ENCODE assay signal across 1 cellular context in the genomic region with DNA sequence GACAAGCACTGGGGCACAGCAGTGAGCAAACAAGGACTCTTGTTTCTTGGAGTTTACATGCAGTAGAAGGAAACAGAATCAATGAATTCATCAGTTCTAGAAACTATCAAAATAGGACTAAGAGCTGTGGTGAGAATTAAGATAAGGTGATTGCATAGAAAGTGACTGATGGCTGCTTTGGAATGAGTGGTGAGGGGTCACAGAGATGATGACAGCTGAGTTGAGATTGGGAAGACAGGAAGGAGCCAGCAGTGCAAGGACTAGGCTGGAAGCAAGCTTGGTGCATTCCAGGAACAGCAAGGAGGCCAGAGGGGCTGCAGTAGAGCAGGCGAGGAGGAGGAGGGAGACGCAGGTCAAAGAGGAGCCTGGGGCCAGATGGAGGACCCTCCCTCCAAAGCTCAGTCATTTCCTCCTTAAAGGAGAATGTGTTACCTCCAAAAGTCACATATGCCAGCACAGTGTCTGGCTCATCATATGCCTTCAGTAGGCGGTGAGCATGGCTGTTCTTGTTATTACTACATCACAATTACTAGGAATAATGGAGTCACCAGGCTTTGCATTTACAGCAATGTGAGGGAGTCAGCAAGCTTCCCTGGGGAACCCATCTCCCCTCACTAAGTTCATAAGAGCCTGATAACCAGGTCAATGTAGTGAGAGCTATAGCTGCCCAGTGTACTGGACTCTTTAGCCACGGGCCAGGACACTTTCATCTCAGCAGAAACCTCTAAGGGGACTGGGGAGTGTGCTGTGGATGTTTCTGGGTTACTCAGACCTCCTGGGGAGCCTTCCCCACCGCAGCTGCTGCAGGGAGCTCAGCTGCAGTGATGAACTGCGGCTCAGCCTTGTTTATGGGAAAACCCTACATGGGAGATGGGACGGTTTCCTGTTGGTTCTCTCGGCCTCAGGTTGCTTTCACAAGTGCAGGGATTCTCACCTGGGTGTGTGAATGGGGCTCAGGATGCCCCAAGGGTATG.
TF ChIP-seq lines count a peak whose summit lies in the region.

No MANE protein-coding gene starts in this region.

TF ChIP-seq in HepG2, 621 proteins besides CTCF, POLR2A, EP300 and RAD21 (continues in another document):
- TF ChIP-seq FOXC1 (CRISPR knock-in tag; IDR thresholded peaks at IDR 0.05; ENCODE audit: borderline replicate concordance) = no peak
- TF ChIP-seq ETV5 (CRISPR knock-in tag; IDR thresholded peaks at IDR 0.05; ENCODE audit: borderline replicate concordance) = no peak
- TF ChIP-seq TCF12 (IDR thresholded peaks at IDR 0.05) = no peak
- TF ChIP-seq TCF12 (CRISPR knock-in tag; IDR thresholded peaks at IDR 0.05) = no peak
- TF ChIP-seq ZFY (CRISPR knock-in tag; IDR thresholded peaks at IDR 0.05) = peak; percentile 33; the same call in 1 of the 2 replicates
- no peak for TF ChIP-seq SMARCE1 (IDR thresholded peaks at IDR 0.05; ENCODE audit: borderline replicate concordance)
- TF ChIP-seq MIXL1 (CRISPR knock-in tag; IDR thresholded peaks at IDR 0.05) = no peak
- TF ChIP-seq, protein P1, sequence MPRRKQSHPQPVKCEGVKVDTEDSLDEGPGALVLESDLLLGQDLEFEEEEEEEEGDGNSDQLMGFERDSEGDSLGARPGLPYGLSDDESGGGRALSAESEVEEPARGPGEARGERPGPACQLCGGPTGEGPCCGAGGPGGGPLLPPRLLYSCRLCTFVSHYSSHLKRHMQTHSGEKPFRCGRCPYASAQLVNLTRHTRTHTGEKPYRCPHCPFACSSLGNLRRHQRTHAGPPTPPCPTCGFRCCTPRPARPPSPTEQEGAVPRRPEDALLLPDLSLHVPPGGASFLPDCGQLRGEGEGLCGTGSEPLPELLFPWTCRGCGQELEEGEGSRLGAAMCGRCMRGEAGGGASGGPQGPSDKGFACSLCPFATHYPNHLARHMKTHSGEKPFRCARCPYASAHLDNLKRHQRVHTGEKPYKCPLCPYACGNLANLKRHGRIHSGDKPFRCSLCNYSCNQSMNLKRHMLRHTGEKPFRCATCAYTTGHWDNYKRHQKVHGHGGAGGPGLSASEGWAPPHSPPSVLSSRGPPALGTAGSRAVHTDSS (CRISPR knock-in tag; conservative IDR thresholded peaks at IDR 0.05) = no peak
- no peak for TF ChIP-seq NAIF1 (CRISPR knock-in tag; IDR thresholded peaks at IDR 0.05; ENCODE audit: borderline replicate concordance)
- 0 out of 2 replicates have a peak, but pooled peaks have one; percentile 29 for TF ChIP-seq ZNF891 (CRISPR knock-in tag; IDR thresholded peaks at IDR 0.05)
- TF ChIP-seq MEF2D (CRISPR knock-in tag; IDR thresholded peaks at IDR 0.05) = no peak
- TF ChIP-seq GABPA (IDR thresholded peaks at IDR 0.05; ENCODE audit: low read depth, low read length) = no peak
- TF ChIP-seq GABPA (CRISPR knock-in tag; IDR thresholded peaks at IDR 0.05; ENCODE audit: low read depth) = no peak
- no peak for TF ChIP-seq SRSF4 (IDR thresholded peaks at IDR 0.05; ENCODE audit: low read depth, low read length, poor library complexity, severe bottlenecking)
- TF ChIP-seq PAF1 (CRISPR knock-in tag; IDR thresholded peaks at IDR 0.05) = no peak
- TF ChIP-seq SAP130 (CRISPR knock-in tag; IDR thresholded peaks at IDR 0.05; ENCODE audit: low read depth) = 0 out of 2 replicates have a peak, but pooled peaks have one; percentile 7
- no peak for TF ChIP-seq GATA4 (IDR thresholded peaks at IDR 0.05; ENCODE audit: borderline replicate concordance, low read depth)
- TF ChIP-seq PHF20 (CRISPR knock-in tag; IDR thresholded peaks at IDR 0.05) = no peak
- TF ChIP-seq, protein P2, sequence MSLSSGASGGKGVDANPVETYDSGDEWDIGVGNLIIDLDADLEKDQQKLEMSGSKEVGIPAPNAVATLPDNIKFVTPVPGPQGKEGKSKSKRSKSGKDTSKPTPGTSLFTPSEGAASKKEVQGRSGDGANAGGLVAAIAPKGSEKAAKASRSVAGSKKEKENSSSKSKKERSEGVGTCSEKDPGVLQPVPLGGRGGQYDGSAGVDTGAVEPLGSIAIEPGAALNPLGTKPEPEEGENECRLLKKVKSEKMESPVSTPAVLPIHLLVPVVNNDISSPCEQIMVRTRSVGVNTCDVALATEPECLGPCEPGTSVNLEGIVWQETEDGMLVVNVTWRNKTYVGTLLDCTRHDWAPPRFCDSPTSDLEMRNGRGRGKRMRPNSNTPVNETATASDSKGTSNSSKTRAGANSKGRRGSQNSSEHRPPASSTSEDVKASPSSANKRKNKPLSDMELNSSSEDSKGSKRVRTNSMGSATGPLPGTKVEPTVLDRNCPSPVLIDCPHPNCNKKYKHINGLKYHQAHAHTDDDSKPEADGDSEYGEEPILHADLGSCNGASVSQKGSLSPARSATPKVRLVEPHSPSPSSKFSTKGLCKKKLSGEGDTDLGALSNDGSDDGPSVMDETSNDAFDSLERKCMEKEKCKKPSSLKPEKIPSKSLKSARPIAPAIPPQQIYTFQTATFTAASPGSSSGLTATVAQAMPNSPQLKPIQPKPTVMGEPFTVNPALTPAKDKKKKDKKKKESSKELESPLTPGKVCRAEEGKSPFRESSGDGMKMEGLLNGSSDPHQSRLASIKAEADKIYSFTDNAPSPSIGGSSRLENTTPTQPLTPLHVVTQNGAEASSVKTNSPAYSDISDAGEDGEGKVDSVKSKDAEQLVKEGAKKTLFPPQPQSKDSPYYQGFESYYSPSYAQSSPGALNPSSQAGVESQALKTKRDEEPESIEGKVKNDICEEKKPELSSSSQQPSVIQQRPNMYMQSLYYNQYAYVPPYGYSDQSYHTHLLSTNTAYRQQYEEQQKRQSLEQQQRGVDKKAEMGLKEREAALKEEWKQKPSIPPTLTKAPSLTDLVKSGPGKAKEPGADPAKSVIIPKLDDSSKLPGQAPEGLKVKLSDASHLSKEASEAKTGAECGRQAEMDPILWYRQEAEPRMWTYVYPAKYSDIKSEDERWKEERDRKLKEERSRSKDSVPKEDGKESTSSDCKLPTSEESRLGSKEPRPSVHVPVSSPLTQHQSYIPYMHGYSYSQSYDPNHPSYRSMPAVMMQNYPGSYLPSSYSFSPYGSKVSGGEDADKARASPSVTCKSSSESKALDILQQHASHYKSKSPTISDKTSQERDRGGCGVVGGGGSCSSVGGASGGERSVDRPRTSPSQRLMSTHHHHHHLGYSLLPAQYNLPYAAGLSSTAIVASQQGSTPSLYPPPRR (CRISPR knock-in tag; IDR thresholded peaks at IDR 0.05; ENCODE audit: borderline replicate concordance) = no peak
- TF ChIP-seq ARHGAP35 (CRISPR knock-in tag; IDR thresholded peaks at IDR 0.05; ENCODE audit: borderline replicate concordance) = no peak
- no peak for TF ChIP-seq ATF1 (CRISPR knock-in tag; IDR thresholded peaks at IDR 0.05)
- TF ChIP-seq ZNF672 (CRISPR knock-in tag; IDR thresholded peaks at IDR 0.05) = no peak
- TF ChIP-seq ZNF496 (CRISPR knock-in tag; IDR thresholded peaks at IDR 0.05; ENCODE audit: insufficient replicate concordance) = no peak
- no peak for TF ChIP-seq ZNF10 (CRISPR knock-in tag; IDR thresholded peaks at IDR 0.05; ENCODE audit: borderline replicate concordance, low read depth)
- no peak for TF ChIP-seq DNMT3B (CRISPR knock-in tag; conservative IDR thresholded peaks at IDR 0.05)
- 0 out of 2 replicates have a peak, but pooled peaks have one; percentile 58 for TF ChIP-seq ZNF776 (CRISPR knock-in tag; IDR thresholded peaks at IDR 0.05)
- peak; percentile 55; the same call in 1 of the 2 replicates for TF ChIP-seq AKAP8 (CRISPR knock-in tag; IDR thresholded peaks at IDR 0.05)
- TF ChIP-seq SAFB2 (CRISPR knock-in tag; IDR thresholded peaks at IDR 0.05; ENCODE audit: borderline replicate concordance, low read depth) = no peak
- TF ChIP-seq, protein P3, sequence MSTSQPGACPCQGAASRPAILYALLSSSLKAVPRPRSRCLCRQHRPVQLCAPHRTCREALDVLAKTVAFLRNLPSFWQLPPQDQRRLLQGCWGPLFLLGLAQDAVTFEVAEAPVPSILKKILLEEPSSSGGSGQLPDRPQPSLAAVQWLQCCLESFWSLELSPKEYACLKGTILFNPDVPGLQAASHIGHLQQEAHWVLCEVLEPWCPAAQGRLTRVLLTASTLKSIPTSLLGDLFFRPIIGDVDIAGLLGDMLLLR (CRISPR knock-in tag; IDR thresholded peaks at IDR 0.05) = 0 out of 2 replicates have a peak, but pooled peaks have one; percentile 47
- TF ChIP-seq, protein P4, sequence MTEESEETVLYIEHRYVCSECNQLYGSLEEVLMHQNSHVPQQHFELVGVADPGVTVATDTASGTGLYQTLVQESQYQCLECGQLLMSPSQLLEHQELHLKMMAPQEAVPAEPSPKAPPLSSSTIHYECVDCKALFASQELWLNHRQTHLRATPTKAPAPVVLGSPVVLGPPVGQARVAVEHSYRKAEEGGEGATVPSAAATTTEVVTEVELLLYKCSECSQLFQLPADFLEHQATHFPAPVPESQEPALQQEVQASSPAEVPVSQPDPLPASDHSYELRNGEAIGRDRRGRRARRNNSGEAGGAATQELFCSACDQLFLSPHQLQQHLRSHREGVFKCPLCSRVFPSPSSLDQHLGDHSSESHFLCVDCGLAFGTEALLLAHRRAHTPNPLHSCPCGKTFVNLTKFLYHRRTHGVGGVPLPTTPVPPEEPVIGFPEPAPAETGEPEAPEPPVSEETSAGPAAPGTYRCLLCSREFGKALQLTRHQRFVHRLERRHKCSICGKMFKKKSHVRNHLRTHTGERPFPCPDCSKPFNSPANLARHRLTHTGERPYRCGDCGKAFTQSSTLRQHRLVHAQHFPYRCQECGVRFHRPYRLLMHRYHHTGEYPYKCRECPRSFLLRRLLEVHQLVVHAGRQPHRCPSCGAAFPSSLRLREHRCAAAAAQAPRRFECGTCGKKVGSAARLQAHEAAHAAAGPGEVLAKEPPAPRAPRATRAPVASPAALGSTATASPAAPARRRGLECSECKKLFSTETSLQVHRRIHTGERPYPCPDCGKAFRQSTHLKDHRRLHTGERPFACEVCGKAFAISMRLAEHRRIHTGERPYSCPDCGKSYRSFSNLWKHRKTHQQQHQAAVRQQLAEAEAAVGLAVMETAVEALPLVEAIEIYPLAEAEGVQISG (CRISPR knock-in tag; IDR thresholded peaks at IDR 0.05) = no peak; the same call in 1 of the 2 replicates
- no peak for TF ChIP-seq ZNF878 (CRISPR knock-in tag; IDR thresholded peaks at IDR 0.05)
- TF ChIP-seq THAP11 (CRISPR knock-in tag; IDR thresholded peaks at IDR 0.05) = no peak
- no peak for TF ChIP-seq ZNF292 (CRISPR knock-in tag; IDR thresholded peaks at IDR 0.05; ENCODE audit: borderline replicate concordance, low read depth)
- no peak; the same call in 1 of the 2 replicates for TF ChIP-seq KLF12 (CRISPR knock-in tag; IDR thresholded peaks at IDR 0.05; ENCODE audit: borderline replicate concordance)
- TF ChIP-seq ZNF660 (CRISPR knock-in tag; IDR thresholded peaks at IDR 0.05; ENCODE audit: borderline replicate concordance, low read depth) = no peak
- TF ChIP-seq MBD4 (IDR thresholded peaks at IDR 0.05; ENCODE audit: borderline replicate concordance, low read length) = no peak
- no peak for TF ChIP-seq HNF4G (IDR thresholded peaks at IDR 0.05; ENCODE audit: borderline replicate concordance, low read depth, low read length)
- no peak for TF ChIP-seq HNF4G (CRISPR knock-in tag; IDR thresholded peaks at IDR 0.05; ENCODE audit: borderline replicate concordance, low read depth)
- 0 out of 2 replicates have a peak, but pooled peaks have one; percentile 35 for TF ChIP-seq ZNF724P (CRISPR knock-in tag; IDR thresholded peaks at IDR 0.05; ENCODE audit: borderline replicate concordance)
- TF ChIP-seq, protein P5, sequence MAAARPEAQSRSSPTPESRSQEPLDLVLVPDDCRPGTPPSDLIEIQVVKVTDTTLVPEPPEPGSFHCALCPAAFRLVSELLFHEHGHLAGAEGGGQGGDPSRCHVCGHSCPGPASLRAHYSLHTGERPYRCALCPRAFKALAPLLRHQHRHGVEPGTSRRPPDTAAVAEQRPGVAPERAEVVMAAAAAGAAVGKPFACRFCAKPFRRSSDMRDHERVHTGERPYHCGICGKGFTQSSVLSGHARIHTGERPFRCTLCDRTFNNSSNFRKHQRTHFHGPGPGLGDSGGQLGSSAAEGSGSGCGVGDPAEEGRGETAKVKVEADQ (CRISPR knock-in tag; IDR thresholded peaks at IDR 0.05; ENCODE audit: borderline replicate concordance) = no peak
- TF ChIP-seq SP1 (IDR thresholded peaks at IDR 0.05) = no peak
- TF ChIP-seq SP1 (CRISPR knock-in tag; IDR thresholded peaks at IDR 0.05) = peak; percentile 13; the same call in 1 of the 2 replicates
- TF ChIP-seq SP4 (CRISPR knock-in tag; IDR thresholded peaks at IDR 0.05) = no peak
- TF ChIP-seq SP2 (CRISPR knock-in tag; IDR thresholded peaks at IDR 0.05) = no peak
- no peak for TF ChIP-seq CBX1 (IDR thresholded peaks at IDR 0.05; ENCODE audit: low read depth)
- peak; percentile 30 for TF ChIP-seq MED8 (CRISPR knock-in tag; IDR thresholded peaks at IDR 0.05; ENCODE audit: insufficient replicate concordance)
- peak; percentile 15 for TF ChIP-seq RBM22 (optimal IDR thresholded peaks at IDR 0.05; ENCODE audit: low read length)
- TF ChIP-seq, protein P6, sequence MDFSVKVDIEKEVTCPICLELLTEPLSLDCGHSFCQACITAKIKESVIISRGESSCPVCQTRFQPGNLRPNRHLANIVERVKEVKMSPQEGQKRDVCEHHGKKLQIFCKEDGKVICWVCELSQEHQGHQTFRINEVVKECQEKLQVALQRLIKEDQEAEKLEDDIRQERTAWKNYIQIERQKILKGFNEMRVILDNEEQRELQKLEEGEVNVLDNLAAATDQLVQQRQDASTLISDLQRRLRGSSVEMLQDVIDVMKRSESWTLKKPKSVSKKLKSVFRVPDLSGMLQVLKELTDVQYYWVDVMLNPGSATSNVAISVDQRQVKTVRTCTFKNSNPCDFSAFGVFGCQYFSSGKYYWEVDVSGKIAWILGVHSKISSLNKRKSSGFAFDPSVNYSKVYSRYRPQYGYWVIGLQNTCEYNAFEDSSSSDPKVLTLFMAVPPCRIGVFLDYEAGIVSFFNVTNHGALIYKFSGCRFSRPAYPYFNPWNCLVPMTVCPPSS (IDR thresholded peaks at IDR 0.05) = no peak
- TF ChIP-seq CHD4 (IDR thresholded peaks at IDR 0.05; ENCODE audit: borderline replicate concordance, low read length) = no peak
- 0 out of 2 replicates have a peak, but pooled peaks have one; percentile 7 for TF ChIP-seq SNAPC2 (CRISPR knock-in tag; IDR thresholded peaks at IDR 0.05)
- no peak for TF ChIP-seq ZNF749 (CRISPR knock-in tag; IDR thresholded peaks at IDR 0.05; ENCODE audit: borderline replicate concordance)
- TF ChIP-seq ZNF124 (CRISPR knock-in tag; IDR thresholded peaks at IDR 0.05) = no peak
- no peak for TF ChIP-seq PCBP2 (optimal IDR thresholded peaks at IDR 0.05; ENCODE audit: low read depth, low read length, poor library complexity, severe bottlenecking)
- 0 out of 2 replicates have a peak, but pooled peaks have one; percentile 27 for TF ChIP-seq PITX1 (CRISPR knock-in tag; IDR thresholded peaks at IDR 0.05)
